In the genomic region with DNA sequence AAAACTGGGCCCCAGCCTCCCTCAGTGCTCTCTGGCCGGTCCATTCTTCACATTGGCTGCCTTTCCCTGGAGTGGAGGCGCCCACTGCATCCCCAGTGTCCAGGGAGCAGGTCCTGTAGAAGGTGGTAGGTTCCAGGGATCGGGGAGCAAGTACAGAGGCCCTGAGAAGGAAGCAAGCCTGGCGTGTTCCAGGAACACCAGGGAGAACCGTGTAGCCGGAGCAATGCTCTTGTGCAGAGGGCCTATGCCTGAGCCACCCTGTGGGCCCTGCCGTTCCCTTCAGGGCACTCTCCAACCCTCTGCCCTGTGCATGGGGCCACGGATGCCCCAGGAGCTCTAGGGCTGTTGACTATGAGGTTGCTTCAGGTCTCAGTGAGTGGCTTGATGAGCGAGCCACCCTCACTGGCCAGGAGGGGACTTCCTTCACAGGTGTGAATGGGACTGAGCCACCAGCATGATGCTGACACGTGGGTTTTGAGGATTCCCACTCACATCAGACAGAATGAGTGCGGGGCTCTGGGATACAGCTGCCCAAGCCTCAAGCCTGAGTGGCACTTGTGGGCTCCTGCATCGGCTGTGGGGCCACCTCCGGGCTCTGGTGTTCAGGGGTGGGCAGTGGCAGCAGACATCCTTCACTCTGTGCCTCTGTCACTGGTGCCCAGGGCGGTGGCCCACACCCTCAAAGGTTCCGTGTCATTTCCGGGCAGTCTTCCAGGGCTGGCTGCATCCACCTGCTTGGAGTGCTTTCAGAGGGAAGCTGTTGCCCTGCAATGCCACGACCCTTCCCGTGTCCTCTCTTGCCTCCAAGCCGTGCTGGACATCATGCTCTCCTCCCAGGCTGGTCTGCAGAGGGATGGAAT, we compare ENCODE assay signal across 18 cellular contexts. TPM values are rescaled to one million over a fixed set of nuclear protein-coding genes. Genes with fewer than 3 reads are reported as not detected.
DNase-seq lines count a peak whose midpoint lies in the region; ATAC-seq and TF ChIP-seq lines count a peak whose summit lies in the region.
"Had no signal": no experiment of that assay in that cellular context is flagged by ENCODE, and none has a peak within 500 bp of the region (broad histone marks: within the 10 kb centered on the region; RNA-seq: fewer than 3 reads in every experiment).

No MANE protein-coding gene starts in this region.

- in situ Hi-C loops in GM13977 (cut with MboI; ENCODE audit: low pct_unique_long_range_greater_than_20kb, low sequenced_read_pairs, unreplicated experiment), result no loop called here

- H3K9me3 Mint-ChIP-seq in activated CD8-positive, alpha-beta T cell treated with anti-CD3 and anti-CD28 coated beads for 36 hours, result no peaks in the 10 kb centered on the region
- H3K9me3 Mint-ChIP-seq: CD4-positive, CD25-positive, alpha-beta regulatory T cell had no signal

- POLR2A ChIA-PET in activated CD8-positive, alpha-beta T cell treated with anti-CD3 and anti-CD28 coated beads for 36 hours (lab: Charles Lee), result no interaction called here

- H3K27ac Mint-ChIP-seq in activated CD8-positive, alpha-beta T cell treated with anti-CD3 and anti-CD28 coated beads for 36 hours, result no peak overlapping the region
- H3K27ac Mint-ChIP-seq: CD4-positive, CD25-positive, alpha-beta regulatory T cell; IgD-negative memory B cell had no signal

- H3K27ac ChIP-seq in left ventricle myocardium inferior (replicated peaks) (no peak overlapping the region), left lung (no peak overlapping the region), psoas muscle (no peak overlapping the region)

- no peak overlapping the region for H3K4me3 ChIP-seq in left ventricle myocardium inferior
- no peak overlapping the region for H3K4me3 ChIP-seq in left lung
- no peak overlapping the region for H3K4me3 ChIP-seq in psoas muscle

- no peaks in the 10 kb centered on the region for H3K36me3 Mint-ChIP-seq in activated CD8-positive, alpha-beta T cell treated with anti-CD3 and anti-CD28 coated beads for 36 hours (ENCODE audit: low read depth)
- H3K36me3 Mint-ChIP-seq: CD4-positive, CD25-positive, alpha-beta regulatory T cell; IgD-negative memory B cell had no signal

- H3K4me1 ChIP-seq in left ventricle myocardium inferior (peaks cover 18% of the 10 kb centered on the region), left lung (no peaks in the 10 kb centered on the region), psoas muscle (peaks cover 26% of the 10 kb centered on the region)
- H3K4me1 ChIP-seq: Caco-2 had no signal

- H3K36me3 ChIP-seq in left ventricle myocardium inferior (no peaks in the 10 kb centered on the region), left lung (no peaks in the 10 kb centered on the region), psoas muscle (ENCODE audit: insufficient read depth in 1 of 2, low read depth in 1 of 2) (no peaks in the 10 kb centered on the region)

- intact Hi-C loops in cardiac septum (cut with DNase I), result no loop called here
- intact Hi-C loops in left ventricle myocardium inferior (cut with micrococcal nuclease), result no loop called here
- intact Hi-C loops in left lung (cut with DNase I), result no loop called here
- intact Hi-C loops in psoas muscle (cut with DNase I), result no loop called here
- intact Hi-C loops in activated CD8-positive, alpha-beta T cell treated with anti-CD3 and anti-CD28 coated beads for 36 hours (cut with micrococcal nuclease), result no loop called here

- CTCF ChIA-PET in activated CD8-positive, alpha-beta T cell treated with anti-CD3 and anti-CD28 coated beads for 36 hours (lab: Charles Lee), result no interaction called here

- H3K27me3 Mint-ChIP-seq in activated CD8-positive, alpha-beta T cell treated with anti-CD3 and anti-CD28 coated beads for 36 hours, result no peaks in the 10 kb centered on the region
- H3K27me3 Mint-ChIP-seq: CD4-positive, CD25-positive, alpha-beta regulatory T cell had no signal

- H3K27me3 ChIP-seq in left ventricle myocardium inferior (ENCODE audit: low read depth) (no peaks in the 10 kb centered on the region), left lung (peaks cover 0 to 11% of the 10 kb centered on the region in 2 donors), psoas muscle (ENCODE audit: insufficient read depth in 3 of 3, low read length in 2 of 3) (no peaks in the 10 kb centered on the region)

- H3K4me3 Mint-ChIP-seq in activated CD8-positive, alpha-beta T cell treated with anti-CD3 and anti-CD28 coated beads for 36 hours, result no peak overlapping the region
- H3K4me3 Mint-ChIP-seq: CD4-positive, CD25-positive, alpha-beta regulatory T cell; IgD-negative memory B cell had no signal

- DNase-seq in cardiac septum (ENCODE audit: low spot score) (peak; percentile 73), left ventricle myocardium inferior (no peak), left lung (peak; percentile 21 to 61), psoas muscle (peak in 1 of 2 donors; percentile 34), GM13977 (ENCODE audit: low spot score) (no peak), NCI-H2029 treated with DMSO at 0.1 percent for 48 hours (lab: John Stamatoyannopoulos, UW) (no peak)
- no peak for DNase-seq in activated CD8-positive, alpha-beta T cell treated with anti-CD3 and anti-CD28 coated beads for 36 hours
- DNase-seq: CD4-positive, CD25-positive, alpha-beta regulatory T cell; EL; Kasumi-1; NCI-H1105 treated with DMSO at 0.1 percent for 48 hours; NCI-H1694 treated with DMSO at 0.1 percent for 48 hours; NCI-H226; NCI-H526 had no signal

- H3K9me3 ChIP-seq in left ventricle myocardium inferior (replicated peaks), result no peaks in the 10 kb centered on the region
- H3K9me3 ChIP-seq in left lung, result no peaks in the 10 kb centered on the region
- no peaks in the 10 kb centered on the region for H3K9me3 ChIP-seq in psoas muscle
- H3K9me3 ChIP-seq: Caco-2 had no signal

- no peak for ATAC-seq in left lung
- ATAC-seq in psoas muscle, result peak; percentile 17 to 58 (median 39)
- ATAC-seq in activated CD8-positive, alpha-beta T cell treated with anti-CD3 and anti-CD28 coated beads for 36 hours, result no peak
- no peak for ATAC-seq in GM19023 (IDR thresholded peaks at IDR 0.05; ENCODE audit: unreplicated experiment)

- H3K4me1 Mint-ChIP-seq in activated CD8-positive, alpha-beta T cell treated with anti-CD3 and anti-CD28 coated beads for 36 hours (ENCODE audit: low read depth), result no peaks in the 10 kb centered on the region
- H3K4me1 Mint-ChIP-seq: CD4-positive, CD25-positive, alpha-beta regulatory T cell; IgD-negative memory B cell had no signal

- no peak for TF ChIP-seq CTCF in left ventricle myocardium inferior (IDR thresholded peaks at IDR 0.05; ENCODE audit: borderline replicate concordance)
- TF ChIP-seq CTCF in left lung (IDR thresholded peaks at IDR 0.05), result no peak
- no peak for TF ChIP-seq CTCF in psoas muscle (IDR thresholded peaks at IDR 0.05)
- TF ChIP-seq CTCF in activated CD8-positive, alpha-beta T cell treated with anti-CD3 and anti-CD28 coated beads for 36 hours (IDR thresholded peaks at IDR 0.05), result no peak
- TF ChIP-seq CTCF in GM13977 (IDR thresholded peaks at IDR 0.05; ENCODE audit: extremely low read depth, insufficient read depth, missing control alignments), result no peak

- 70 to 74% (median 74%) methylated on average over 19 of the region's 19 CpGs for WGBS in psoas muscle, 3 donors

RNA-seq across cellular contexts. Expression of a gene that starts 54.4 kb away (rescaled TPM):
- total RNA-seq in cardiac septum, result 5.9 TPM
- total RNA-seq in left ventricle myocardium inferior, result 4.6 TPM
- 10 to 100 TPM; 51.6 to 68.2 TPM for total RNA-seq in left lung
- total RNA-seq in psoas muscle, result 1 to 10 TPM; 1.9 to 3.7 (median 2.5) TPM
- polyA plus RNA-seq in psoas muscle, result 1 to 10 TPM in 1 of 3 donors, under 1 TPM in 2; 0.83 to 2.0 (median 0.97) TPM
- not detected for total RNA-seq in activated CD8-positive, alpha-beta T cell treated with anti-CD3 and anti-CD28 coated beads for 36 hours
- total RNA-seq: CD4-positive, CD25-positive, alpha-beta regulatory T cell; HT-29 had no signal
- polyA plus RNA-seq: IgD-negative memory B cell had no signal

Comparison
In these comparisons a context has a peak if more than half of its experiments do, and no peak if none do; other contexts are left out.
1. DNase-seq: peak in cardiac septum (single experiment) and left lung (2 of 2); none in left ventricle myocardium inferior (single experiment), activated CD8-positive, alpha-beta T cell treated with anti-CD3 and anti-CD28 coated beads for 36 hours (single experiment), GM13977 (single experiment) and NCI-H2029 treated with DMSO at 0.1 percent for 48 hours (single experiment).
2. ATAC-seq: peak in psoas muscle (4 of 4); none in left lung (single experiment), activated CD8-positive, alpha-beta T cell treated with anti-CD3 and anti-CD28 coated beads for 36 hours (single experiment) and GM19023 (single experiment).